ENCODE assay signal across 13 cellular contexts in the genomic region with DNA sequence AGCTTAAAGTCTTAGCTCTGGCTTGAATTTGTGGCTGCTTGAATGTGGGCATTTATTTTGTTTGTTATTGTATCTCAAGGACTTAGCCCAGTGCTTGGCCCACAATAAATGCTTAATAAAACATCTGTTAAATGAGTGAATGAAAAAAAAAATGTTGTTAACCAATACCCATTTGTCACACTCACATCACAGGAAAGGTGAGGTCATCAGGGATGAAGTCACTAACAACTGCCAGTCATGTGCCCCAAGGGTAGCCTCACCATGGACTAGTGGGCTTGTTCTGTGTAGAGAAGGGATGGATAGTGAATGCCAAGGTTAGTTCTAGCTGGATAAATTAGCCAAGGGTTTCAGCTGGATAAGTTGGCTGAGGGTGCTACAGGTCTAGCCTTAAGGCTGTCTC. TPM values are rescaled to one million over a fixed set of nuclear protein-coding genes. Genes with fewer than 3 reads are reported as not detected.
DNase-seq lines count a peak whose midpoint lies in the region; ATAC-seq, FAIRE-seq and TF ChIP-seq lines count a peak whose summit lies in the region.
"Had no signal": no experiment of that assay in that cellular context is flagged by ENCODE, and none has a peak within 500 bp of the region (broad histone marks: within the 10 kb centered on the region; RNA-seq: fewer than 3 reads in every experiment).

No MANE protein-coding gene starts in this region.

- no peak for DNase-seq in A549 (ENCODE audit: low read depth in 1 of 2, low spot score in 1 of 2)
- DNase-seq in activated CD8-positive, alpha-beta T cell treated with anti-CD3 and anti-CD28 coated beads for 36 hours = peak; percentile 64
- peak in 1 of 2 donors; percentile 61 for DNase-seq in foreskin keratinocyte
- DNase-seq in GM12891 (ENCODE audit: insufficient read length, low spot score) = no peak
- no peak for DNase-seq in COR-L47 (lab: John Stamatoyannopoulos, UW)
- DNase-seq in ascending aorta (ENCODE audit: low spot score in 2 of 2) = no peak
- DNase-seq: foreskin melanocyte, KG1, T-helper 9 cell, upper lobe of right lung had no signal

- POLR2A ChIA-PET in A549 (lab: Yijun Ruan, JAX) (interaction anchor here (1.2 to 2.0 kb wide), 2 partner anchors 22 to 23 kb away, joined by 3 to 8 read pairs; partner anchors contain the start of gene PPM1G), HEK293 (lab: Yijun Ruan, JAX) (no interaction called here)
- POLR2A ChIA-PET in activated CD8-positive, alpha-beta T cell treated with anti-CD3 and anti-CD28 coated beads for 36 hours (lab: Charles Lee) = interaction anchor here (0.8 to 4.8 kb wide), 10 partner anchors 8 to 197 kb away, joined by 3 to 32 read pairs (median 6); partner anchors contain the start of genes CCDC121, GPN1, GTF3C2 and MPV17

- CTCF ChIA-PET in A549 (lab: Yijun Ruan, JAX) = interaction anchor here (0.9 to 10.4 kb wide), 7 partner anchors 10 to 62 kb away, joined by 3 to 72 read pairs (median 5); partner anchors contain the start of gene PPM1G
- CTCF ChIA-PET in HEK293 (lab: Yijun Ruan, JAX) = interaction anchor here (0.7 to 1.3 kb wide), 4 partner anchors 8 to 251 kb away, joined by 3 to 4 read pairs (median 4); partner anchors contain the start of gene PPM1G
- CTCF ChIA-PET in activated CD8-positive, alpha-beta T cell treated with anti-CD3 and anti-CD28 coated beads for 36 hours (lab: Charles Lee) = interaction anchor here (1.1 to 6.1 kb wide), 7 partner anchors 8 to 251 kb away, joined by 3 to 31 read pairs (median 6); partner anchors contain the start of genes EIF2B4, PPM1G and ZNF513

- ATAC-seq in A549 = no peak
- ATAC-seq in activated CD8-positive, alpha-beta T cell treated with anti-CD3 and anti-CD28 coated beads for 36 hours = peak; percentile 25
- peak; percentile 17 for ATAC-seq in foreskin keratinocyte
- no peak for ATAC-seq in GM21381 (IDR thresholded peaks at IDR 0.05; ENCODE audit: unreplicated experiment)
- ATAC-seq: upper lobe of right lung had no signal

- TF ChIP-seq POLR2A in A549 (IDR thresholded peaks at IDR 0.05; ENCODE audit: low read length) (no peak), GM12891 (IDR thresholded peaks at IDR 0.05; ENCODE audit: low read depth, low read length) (no peak)

- no peaks in the 10 kb centered on the region for H3K9me3 Mint-ChIP-seq in activated CD8-positive, alpha-beta T cell treated with anti-CD3 and anti-CD28 coated beads for 36 hours

- no peak for TF ChIP-seq EP300 in A549 (IDR thresholded peaks at IDR 0.05)

- peaks cover 40% of the 10 kb centered on the region for H3K36me3 Mint-ChIP-seq in activated CD8-positive, alpha-beta T cell treated with anti-CD3 and anti-CD28 coated beads for 36 hours (ENCODE audit: low read depth)

- H3K27me3 Mint-ChIP-seq in activated CD8-positive, alpha-beta T cell treated with anti-CD3 and anti-CD28 coated beads for 36 hours = no peaks in the 10 kb centered on the region

- no peaks in the 10 kb centered on the region for H3K27me3 ChIP-seq in foreskin keratinocyte
- H3K27me3 ChIP-seq in ascending aorta = no peaks in the 10 kb centered on the region
- H3K27me3 ChIP-seq: upper lobe of right lung had no signal

- intact Hi-C loops in activated CD8-positive, alpha-beta T cell treated with anti-CD3 and anti-CD28 coated beads for 36 hours (cut with micrococcal nuclease) = no loop called here
- intact Hi-C loops in ascending aorta (cut with DNase I) = no loop called here

- H3K4me2 ChIP-seq in A549 = peak overlapping the region; percentile 4; the same call in 1 of the 3 replicates

- H3K27ac ChIP-seq in A549 (no peak overlapping the region), HEK293 (ENCODE audit: extremely low read depth, low read depth, low read length) (no peak overlapping the region), foreskin keratinocyte (peak overlapping the region; percentile 80), ascending aorta (peak overlapping the region in 1 of 2 donors; percentile 99)

- TF ChIP-seq CTCF in A549 (IDR thresholded peaks at IDR 0.05) (no peak), HEK293 (tag by site-specific recombination; IDR thresholded peaks at IDR 0.05) (no peak), foreskin keratinocyte (conservative IDR thresholded peaks at IDR 0.05) (no peak), ascending aorta (IDR thresholded peaks at IDR 0.05) (no peak)
- TF ChIP-seq CTCF in activated CD8-positive, alpha-beta T cell treated with anti-CD3 and anti-CD28 coated beads for 36 hours (IDR thresholded peaks at IDR 0.05) = no peak

- no peak overlapping the region for H3K4me3 ChIP-seq in A549
- no peak overlapping the region for H3K4me3 ChIP-seq in HEK293 (ENCODE audit: low read depth, low read length)
- H3K4me3 ChIP-seq in ascending aorta = peak overlapping the region in 1 of 2 donors; percentile 98
- H3K4me3 ChIP-seq: upper lobe of right lung had no signal

- no peak for TF ChIP-seq RAD21 in A549 (conservative IDR thresholded peaks at IDR 0.05 in 1 of 2, IDR thresholded peaks at IDR 0.05 in 1 of 2)

- peak overlapping the region; percentile 96 for H3K27ac Mint-ChIP-seq in activated CD8-positive, alpha-beta T cell treated with anti-CD3 and anti-CD28 coated beads for 36 hours

- H3K9me3 ChIP-seq in A549 = no peaks in the 10 kb centered on the region
- H3K9me3 ChIP-seq in HEK293 (ENCODE audit: control insufficient read depth, insufficient read depth, low read depth, low read length) = no peaks in the 10 kb centered on the region
- no peaks in the 10 kb centered on the region for H3K9me3 ChIP-seq in ascending aorta
- H3K9me3 ChIP-seq: upper lobe of right lung had no signal

- FAIRE-seq in A549 (lab: Jason Lieb, UNC) = no peak
- no peak for FAIRE-seq in GM12891 (lab: Jason Lieb, UNC)
- FAIRE-seq: G401.6 had no signal

- H3K36me3 ChIP-seq in HEK293 (ENCODE audit: control insufficient read depth in 2 of 2, insufficient read depth in 1 of 2, low read length in 2 of 2) (peaks cover 36 to 37% of the 10 kb centered on the region in 2 experiments), ascending aorta (peaks cover 33% of the 10 kb centered on the region in 2 donors)

- peak overlapping the region; percentile 53 for H3K4me3 Mint-ChIP-seq in activated CD8-positive, alpha-beta T cell treated with anti-CD3 and anti-CD28 coated beads for 36 hours

- H3K4me1 ChIP-seq in A549 (peaks cover 27% of the 10 kb centered on the region), HEK293 (ENCODE audit: control insufficient read depth, insufficient read depth, low read length) (peaks cover 11% of the 10 kb centered on the region), foreskin keratinocyte (peaks cover 10% of the 10 kb centered on the region), ascending aorta (peaks cover 16 to 22% of the 10 kb centered on the region in 2 donors)

- H3K4me1 Mint-ChIP-seq in activated CD8-positive, alpha-beta T cell treated with anti-CD3 and anti-CD28 coated beads for 36 hours (ENCODE audit: low read depth) = peaks cover 25% of the 10 kb centered on the region

RNA-seq across cellular contexts. Expression of gene NRBP1, which starts 3.0 kb away (rescaled TPM):
- polyA plus RNA-seq in A549 (2011; rRNA removed) (229 and 231 TPM in 2 replicates), A549 (2017; fragmentation: RNase III; extraction: RNeasy Plus Mini Kit Qiagen cat#74134 plus additional on column Dnase treatment) (126 to 140 TPM (median 138 TPM) in 3 replicates), foreskin keratinocyte (91.5 and 100 TPM in 2 replicates)
- 130 and 155 TPM in 2 replicates for polyA plus RNA-seq in A549 (2012; cell fraction: cytosol; rRNA removed)
- 131 and 139 TPM in 2 replicates for polyA plus RNA-seq in A549 (2012; cell fraction: nucleus; rRNA removed)
- polyA minus RNA-seq in A549 (2011; rRNA and poly(A)+ RNA removed) = 189 and 247 TPM in 2 replicates
- 10 to 100 TPM; 60.5 to 62.1 TPM for total RNA-seq in activated CD8-positive, alpha-beta T cell treated with anti-CD3 and anti-CD28 coated beads for 36 hours
- total RNA-seq in foreskin keratinocyte (98.5 and 104 TPM in 2 replicates), ascending aorta (42.1 TPM)
- polyA plus RNA-seq in GM12891 (2012; ENCODE audit: low read depth, missing spikeins) = 56.6 TPM

RNA-seq across cellular contexts. Expression of gene KRTCAP3, which starts 10.8 kb away (rescaled TPM):
- 1.2 and 1.3 TPM in 2 replicates for polyA plus RNA-seq in A549 (2011; rRNA removed)
- polyA plus RNA-seq in A549 (2012; cell fraction: cytosol; rRNA removed) = 1.0 and 1.2 TPM in 2 replicates
- polyA plus RNA-seq in A549 (2012; cell fraction: nucleus; rRNA removed) = 7.8 and 10.5 TPM in 2 replicates
- 0.68 to 0.92 TPM (median 0.79 TPM) in 3 replicates for polyA plus RNA-seq in A549 (2017; fragmentation: RNase III; extraction: RNeasy Plus Mini Kit Qiagen cat#74134 plus additional on column Dnase treatment)
- 0.45 and 0.92 TPM in 2 replicates for polyA minus RNA-seq in A549 (2011; rRNA and poly(A)+ RNA removed)
- 1 to 10 TPM; 4.2 to 4.3 TPM for total RNA-seq in activated CD8-positive, alpha-beta T cell treated with anti-CD3 and anti-CD28 coated beads for 36 hours
- total RNA-seq in foreskin keratinocyte = 37.1 and 40.2 TPM in 2 replicates
- polyA plus RNA-seq in foreskin keratinocyte = 64.1 and 78.3 TPM in 2 replicates
- 1.9 TPM for polyA plus RNA-seq in GM12891 (2012; ENCODE audit: low read depth, missing spikeins)
- not detected for total RNA-seq in ascending aorta

RNA-seq across cellular contexts. Expression of gene PPM1G, which starts 22.0 kb away (rescaled TPM):
- polyA plus RNA-seq in A549 (2011; rRNA removed) = 123 and 129 TPM in 2 replicates
- polyA plus RNA-seq in A549 (2012; cell fraction: cytosol; rRNA removed) = 113 and 119 TPM in 2 replicates
- 85.0 and 104 TPM in 2 replicates for polyA plus RNA-seq in A549 (2012; cell fraction: nucleus; rRNA removed)
- polyA plus RNA-seq in A549 (2017; fragmentation: RNase III; extraction: RNeasy Plus Mini Kit Qiagen cat#74134 plus additional on column Dnase treatment) = 222 to 230 TPM (median 230 TPM) in 3 replicates
- 108 and 111 TPM in 2 replicates for polyA minus RNA-seq in A549 (2011; rRNA and poly(A)+ RNA removed)
- total RNA-seq in activated CD8-positive, alpha-beta T cell treated with anti-CD3 and anti-CD28 coated beads for 36 hours = 100 to 1,000 TPM; 138 to 142 TPM
- 128 and 169 TPM in 2 replicates for total RNA-seq in foreskin keratinocyte
- 119 and 149 TPM in 2 replicates for polyA plus RNA-seq in foreskin keratinocyte
- 102 TPM for polyA plus RNA-seq in GM12891 (2012; ENCODE audit: low read depth, missing spikeins)
- 24.7 TPM for total RNA-seq in ascending aorta

RNA-seq across cellular contexts. Expression of gene ZNF513, which starts 50.9 kb away (rescaled TPM):
- polyA plus RNA-seq in A549 (2011; rRNA removed) (9.9 and 10.8 TPM in 2 replicates), A549 (2017; fragmentation: RNase III; extraction: RNeasy Plus Mini Kit Qiagen cat#74134 plus additional on column Dnase treatment) (13.1 to 22.7 TPM (median 22.1 TPM) in 3 replicates), foreskin keratinocyte (13.9 and 14.8 TPM in 2 replicates)
- polyA plus RNA-seq in A549 (2012; cell fraction: cytosol; rRNA removed) = 17.4 and 22.5 TPM in 2 replicates
- polyA plus RNA-seq in A549 (2012; cell fraction: nucleus; rRNA removed) = 45.0 and 49.8 TPM in 2 replicates
- 12.3 and 13.8 TPM in 2 replicates for polyA minus RNA-seq in A549 (2011; rRNA and poly(A)+ RNA removed)
- 1 to 10 TPM; 6.8 to 7.2 TPM for total RNA-seq in activated CD8-positive, alpha-beta T cell treated with anti-CD3 and anti-CD28 coated beads for 36 hours
- total RNA-seq in foreskin keratinocyte (10.2 and 12.9 TPM in 2 replicates), ascending aorta (17.7 TPM)
- polyA plus RNA-seq in GM12891 (2012; ENCODE audit: low read depth, missing spikeins) = 10.1 TPM

RNA-seq across cellular contexts. Expression of gene IFT172, which starts 58.1 kb away (rescaled TPM):
- polyA plus RNA-seq in A549 (2011; rRNA removed) (21.6 and 24.1 TPM in 2 replicates), A549 (2017; fragmentation: RNase III; extraction: RNeasy Plus Mini Kit Qiagen cat#74134 plus additional on column Dnase treatment) (12.9 to 16.3 TPM (median 14.0 TPM) in 3 replicates), foreskin keratinocyte (10.9 and 11.6 TPM in 2 replicates)
- 15.4 and 18.6 TPM in 2 replicates for polyA plus RNA-seq in A549 (2012; cell fraction: cytosol; rRNA removed)
- polyA plus RNA-seq in A549 (2012; cell fraction: nucleus; rRNA removed) = 58.5 and 61.9 TPM in 2 replicates
- polyA minus RNA-seq in A549 (2011; rRNA and poly(A)+ RNA removed) = 36.7 and 42.2 TPM in 2 replicates
- 10 to 100 TPM; 12.1 to 13.2 TPM for total RNA-seq in activated CD8-positive, alpha-beta T cell treated with anti-CD3 and anti-CD28 coated beads for 36 hours
- total RNA-seq in foreskin keratinocyte (10.6 and 14.6 TPM in 2 replicates), ascending aorta (204 TPM)
- polyA plus RNA-seq in GM12891 (2012; ENCODE audit: low read depth, missing spikeins) = 7.5 TPM

Comparison
In these comparisons a context has a peak if more than half of its experiments do, and no peak if none do; other contexts are left out.
1. ATAC-seq: peak in activated CD8-positive, alpha-beta T cell treated with anti-CD3 and anti-CD28 coated beads for 36 hours (single experiment) and foreskin keratinocyte (single experiment); none in A549 (0 of 2) and GM21381 (single experiment).